In genomic region chr17:79342376-79342775, GRCh38 we compare ENCODE assay signal across 33 cellular contexts.
"Had no signal": no experiment of that assay in that cellular context is flagged by ENCODE, and none has a peak within 500 bp of the region (broad histone marks: within the 10 kb centered on the region; RNA-seq: fewer than 3 reads in every experiment).

No MANE protein-coding gene starts in this region.

- H3K9me3 Mint-ChIP-seq: activated CD4-positive, alpha-beta T cell treated with anti-CD3 and anti-CD28 coated beads, Interleukin-2, amount 10 ng/mL, durations not matched to agents 24 days and 14 days; activated naive CD4-positive, alpha-beta T cell treated with anti-CD3 and anti-CD28 coated beads, Interleukin-2, amount 10 ng/mL, durations not matched to agents 7 days and 5 days; activated naive CD4-positive, alpha-beta T cell treated with anti-CD3 and anti-CD28 coated beads, Interleukin-2, amount 50 U/mL, for 72 hours; activated naive CD8-positive, alpha-beta T cell treated with anti-CD3 and anti-CD28 coated beads, Interleukin-2, amount 10 ng/mL, durations not matched to agents 7 days and 5 days; T-helper 2 cell treated with Interferon-gamma antibody and Interleukin-4, amounts not matched to agents 5 μg/mL and 100 μg/mL, for 36 hours had no signal

- H3K4me3 Mint-ChIP-seq: activated CD4-positive, alpha-beta memory T cell treated with anti-CD3 and anti-CD28 coated beads for 36 hours; activated CD4-positive, alpha-beta T cell treated with anti-CD3 and anti-CD28 coated beads for 36 hours; activated CD4-positive, alpha-beta T cell treated with anti-CD3 and anti-CD28 coated beads, Interleukin-2, amount 10 ng/mL, durations not matched to agents 24 days and 14 days; activated naive CD4-positive, alpha-beta T cell treated with anti-CD3 and anti-CD28 coated beads, Interleukin-2, amount 10 ng/mL, durations not matched to agents 7 days and 5 days; activated naive CD8-positive, alpha-beta T cell treated with anti-CD3 and anti-CD28 coated beads, Interleukin-2, amount 10 ng/mL, durations not matched to agents 7 days and 5 days; activated T-cell treated with anti-CD3 and anti-CD28 coated beads, Interleukin-2, amount 50 U/mL, for 24 hours; activated T-cell treated with anti-CD3 and anti-CD28 coated beads, Interleukin-2, amount 50 U/mL, for 72 hours; brain; T-helper 17 cell; T-helper 2 cell treated with Interferon-gamma antibody and Interleukin-4, amounts not matched to agents 5 μg/mL and 100 μg/mL, for 36 hours had no signal

- H3K4me1 Mint-ChIP-seq: activated CD4-positive, alpha-beta T cell treated with anti-CD3 and anti-CD28 coated beads for 36 hours; activated CD4-positive, alpha-beta T cell treated with anti-CD3 and anti-CD28 coated beads, Interleukin-2, amount 10 ng/mL, durations not matched to agents 24 days and 14 days; activated naive CD4-positive, alpha-beta T cell treated with anti-CD3 and anti-CD28 coated beads, Interleukin-2, amount 10 ng/mL, durations not matched to agents 7 days and 5 days; activated naive CD8-positive, alpha-beta T cell treated with anti-CD3 and anti-CD28 coated beads, Interleukin-2, amount 10 ng/mL, durations not matched to agents 7 days and 5 days; T-helper 17 cell had no signal

- H3K27me3 ChIP-seq: ascending aorta, cardiac muscle cell, colonic mucosa had no signal

- H3K27ac ChIP-seq: ascending aorta, breast epithelium, cardiac muscle cell, colonic mucosa, epithelial cell of prostate, esophagus squamous epithelium, gastroesophageal sphincter, heart right ventricle, WERI-Rb-1 had no signal

- H3K4me3 ChIP-seq: ascending aorta, breast epithelium, cardiac muscle cell, colonic mucosa, esophagus squamous epithelium, gastroesophageal sphincter, heart right ventricle had no signal

- DNase-seq: activated CD4-positive, alpha-beta memory T cell treated with anti-CD3 and anti-CD28 coated beads for 36 hours; activated CD4-positive, alpha-beta T cell treated with anti-CD3 and anti-CD28 coated beads for 36 hours; activated CD4-positive, alpha-beta T cell treated with anti-CD3 and anti-CD28 coated beads, Interleukin-2, amount 10 ng/mL, durations not matched to agents 24 days and 14 days; activated CD4-positive, CD25-positive, alpha-beta regulatory T cell; activated CD4-positive, CD25-positive, alpha-beta regulatory T cell treated with anti-CD3 and anti-CD28 coated beads, Interleukin-2, amount 50 U/mL, for 72 hours; activated CD8-positive, alpha-beta memory T cell treated with anti-CD3 and anti-CD28 coated beads, Interleukin-2, amount 50 U/mL, for 48 hours; activated gamma-delta T cell; activated naive CD4-positive, alpha-beta T cell; activated naive CD4-positive, alpha-beta T cell treated with anti-CD3 and anti-CD28 coated beads, Interleukin-2, amount 10 ng/mL, durations not matched to agents 7 days and 5 days; activated naive CD8-positive, alpha-beta T cell treated with anti-CD3 and anti-CD28 coated beads, Interleukin-2, amount 10 ng/mL, durations not matched to agents 7 days and 5 days; activated T-cell treated with anti-CD3 and anti-CD28 coated beads for 4 hours; activated T-cell treated with anti-CD3 and anti-CD28 coated beads, Interleukin-2, amount 50 U/mL, for 24 hours; activated T-cell treated with anti-CD3 and anti-CD28 coated beads, Interleukin-2, amount 50 U/mL, for 72 hours; central memory CD4-positive, alpha-beta T cell; cerebellar nuclear complex; colonic mucosa; effector CD8-positive, alpha-beta T cell; esophagus squamous epithelium; foreskin melanocyte; heart right ventricle; T-helper 17 cell; T1000; WERI-Rb-1 had no signal

- H3K36me3 ChIP-seq: ascending aorta, breast epithelium, cardiac muscle cell, colonic mucosa, esophagus squamous epithelium, gastroesophageal sphincter, heart right ventricle, WERI-Rb-1 had no signal

- H3K27ac Mint-ChIP-seq: activated CD4-positive, alpha-beta memory T cell treated with anti-CD3 and anti-CD28 coated beads for 36 hours; activated CD4-positive, alpha-beta T cell treated with anti-CD3 and anti-CD28 coated beads for 36 hours; activated CD4-positive, alpha-beta T cell treated with anti-CD3 and anti-CD28 coated beads, Interleukin-2, amount 10 ng/mL, durations not matched to agents 24 days and 14 days; activated naive CD4-positive, alpha-beta T cell treated with anti-CD3 and anti-CD28 coated beads, Interleukin-2, amount 10 ng/mL, durations not matched to agents 7 days and 5 days; activated naive CD4-positive, alpha-beta T cell treated with anti-CD3 and anti-CD28 coated beads, Interleukin-2, amount 50 U/mL, for 72 hours; activated naive CD8-positive, alpha-beta T cell treated with anti-CD3 and anti-CD28 coated beads, Interleukin-2, amount 10 ng/mL, durations not matched to agents 7 days and 5 days; activated T-cell treated with anti-CD3 and anti-CD28 coated beads, Interleukin-2, amount 50 U/mL, for 24 hours; activated T-cell treated with anti-CD3 and anti-CD28 coated beads, Interleukin-2, amount 50 U/mL, for 72 hours; brain; T-helper 17 cell; T-helper 2 cell treated with Interferon-gamma antibody and Interleukin-4, amounts not matched to agents 5 μg/mL and 100 μg/mL, for 36 hours had no signal

- H3K4me1 ChIP-seq: ascending aorta, breast epithelium, colonic mucosa, gastroesophageal sphincter, heart right ventricle had no signal

- H3K36me3 Mint-ChIP-seq: activated naive CD4-positive, alpha-beta T cell treated with anti-CD3 and anti-CD28 coated beads, Interleukin-2, amount 10 ng/mL, durations not matched to agents 7 days and 5 days; activated naive CD4-positive, alpha-beta T cell treated with anti-CD3 and anti-CD28 coated beads, Interleukin-2, amount 50 U/mL, for 72 hours; activated naive CD8-positive, alpha-beta T cell treated with anti-CD3 and anti-CD28 coated beads, Interleukin-2, amount 10 ng/mL, durations not matched to agents 7 days and 5 days had no signal

- FAIRE-seq: endometrium, endothelial cell of umbilical vein had no signal

- ATAC-seq: activated CD4-positive, alpha-beta T cell treated with anti-CD3 and anti-CD28 coated beads for 36 hours; activated naive CD4-positive, alpha-beta T cell treated with anti-CD3 and anti-CD28 coated beads, Interleukin-2, amount 50 U/mL, for 72 hours; activated T-cell treated with anti-CD3 and anti-CD28 coated beads, Interleukin-2, amount 50 U/mL, for 72 hours; gastroesophageal sphincter; heart right ventricle; T-helper 17 cell had no signal

- H3K9me3 ChIP-seq: ascending aorta, colonic mucosa, esophagus squamous epithelium had no signal
